1 cellular context compared by ENCODE assay signal in the genomic region with DNA sequence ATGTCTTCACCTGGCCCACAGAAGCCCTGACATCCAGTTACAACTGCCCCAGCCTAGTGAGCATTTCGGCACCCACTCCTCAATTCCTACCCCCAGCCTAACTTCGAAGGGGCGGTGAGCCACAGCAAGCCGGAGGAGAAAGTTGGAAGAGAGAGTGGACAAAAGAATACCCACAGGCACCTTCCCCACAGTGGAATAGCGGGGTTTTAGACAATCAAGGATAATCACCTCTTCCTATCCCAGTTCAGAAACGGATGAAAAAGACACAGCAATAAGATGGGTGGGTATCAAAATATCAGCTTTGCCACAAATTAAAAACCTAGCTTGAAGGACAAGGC.
TF ChIP-seq lines count a peak whose summit lies in the region.

No MANE protein-coding gene starts in this region.

TF ChIP-seq in IMR-90, 13 proteins besides CTCF, POLR2A, EP300 and RAD21:
- no peak for TF ChIP-seq SMC3 (IDR thresholded peaks at IDR 0.05; ENCODE audit: low read depth, low read length)
- TF ChIP-seq RCOR1 (IDR thresholded peaks at IDR 0.05; ENCODE audit: insufficient replicate concordance, low read length): no peak
- TF ChIP-seq MAZ (IDR thresholded peaks at IDR 0.05; ENCODE audit: borderline replicate concordance, low read depth, low read length): no peak
- TF ChIP-seq MAFK (IDR thresholded peaks at IDR 0.05; ENCODE audit: low read depth, low read length): no peak
- TF ChIP-seq RFX5 (IDR thresholded peaks at IDR 0.05; ENCODE audit: low read depth, low read length): no peak
- no peak for TF ChIP-seq CHD1 (IDR thresholded peaks at IDR 0.05; ENCODE audit: low read depth, low read length)
- no peak for TF ChIP-seq BHLHE40 (IDR thresholded peaks at IDR 0.05; ENCODE audit: low read depth, low read length)
- TF ChIP-seq CEBPB (IDR thresholded peaks at IDR 0.05; ENCODE audit: low read depth, low read length): no peak
- TF ChIP-seq MXI1 (IDR thresholded peaks at IDR 0.05; ENCODE audit: borderline replicate concordance, low read depth, low read length): no peak
- no peak for TF ChIP-seq ELK1 (IDR thresholded peaks at IDR 0.05; ENCODE audit: borderline replicate concordance, low read depth, low read length)
- no peak for TF ChIP-seq USF2 (IDR thresholded peaks at IDR 0.05; ENCODE audit: low read depth, low read length)
- TF ChIP-seq NFE2L2 (IDR thresholded peaks at IDR 0.05; ENCODE audit: low read depth, low read length): no peak
- no peak for TF ChIP-seq FOS (IDR thresholded peaks at IDR 0.05; ENCODE audit: low read depth, low read length)
TF ChIP-seq in IMR-90: peak in this region for 0.
